ENCODE assay signal across 30 cellular contexts in genomic region chr7:11376549-11376948, GRCh38.
"Had no signal": no experiment of that assay in that cellular context is flagged by ENCODE, and none has a peak within 500 bp of the region (broad histone marks: within the 10 kb centered on the region; RNA-seq: fewer than 3 reads in every experiment).

No MANE protein-coding gene starts in this region.

- ATAC-seq: activated CD4-positive, alpha-beta T cell treated with anti-CD3 and anti-CD28 coated beads for 36 hours; activated T-helper 17 cell treated with anti-CD3 and anti-CD28 coated beads, Interleukin-2, amount 50 U/mL, for 72 hours; Panc1 had no signal

- H3K4me1 ChIP-seq: SJCRH30 had no signal

- H3K36me3 ChIP-seq: brain microvascular endothelial cell, SJCRH30, WERI-Rb-1 had no signal

- H3K27me3 ChIP-seq: brain microvascular endothelial cell, SJCRH30 had no signal

- H3K27ac ChIP-seq: brain microvascular endothelial cell, RWPE1, SJCRH30, WERI-Rb-1 had no signal

- H3K4me3 ChIP-seq: SJCRH30 had no signal

- FAIRE-seq: astrocyte had no signal

- H3K9me3 ChIP-seq: SJCRH30, SK-N-SH had no signal

- DNase-seq: activated CD4-positive, alpha-beta memory T cell treated with anti-CD3 and anti-CD28 coated beads, Interleukin-2, amount 10 ng/mL, durations not matched to agents 7 days and 5 days; activated CD4-positive, alpha-beta T cell treated with anti-CD3 and anti-CD28 coated beads for 36 hours; activated CD4-positive, alpha-beta T cell treated with anti-CD3 and anti-CD28 coated beads, Interleukin-2, amount 50 U/mL, for 1 hour; activated gamma-delta T cell; activated naive CD4-positive, alpha-beta T cell treated with anti-CD3 and anti-CD28 coated beads for 36 hours; activated T-cell treated with anti-CD3 and anti-CD28 coated beads for 4 hours; activated T-cell treated with anti-CD3 and anti-CD28 coated beads, Interleukin-2, amount 50 U/mL, for 48 hours; amygdala; brain microvascular endothelial cell; caudate nucleus; Kasumi-1; NCI-H1105 treated with DMSO at 0.1 percent for 48 hours; NCI-H1436 treated with DMSO at 0.1 percent for 48 hours; NCI-H187 treated with DMSO at 0.1 percent for 48 hours; NCI-H2081 treated with DMSO at 0.1 percent for 48 hours; NCI-H2171; NCI-H2227 treated with DMSO at 0.1 percent for 48 hours; NCI-H510A; NCI-H69; NK-92 treated with Interleukin-12 subunit alpha and Interleukin-12 subunit beta, amount 100 ng/mL, for 24 hours; OCI-M1; Right ventricle myocardium superior; SJCRH30; SK-N-SH; T-helper 1 cell; WERI-Rb-1 had no signal
